16 cellular contexts compared by ENCODE assay signal in the genomic region with DNA sequence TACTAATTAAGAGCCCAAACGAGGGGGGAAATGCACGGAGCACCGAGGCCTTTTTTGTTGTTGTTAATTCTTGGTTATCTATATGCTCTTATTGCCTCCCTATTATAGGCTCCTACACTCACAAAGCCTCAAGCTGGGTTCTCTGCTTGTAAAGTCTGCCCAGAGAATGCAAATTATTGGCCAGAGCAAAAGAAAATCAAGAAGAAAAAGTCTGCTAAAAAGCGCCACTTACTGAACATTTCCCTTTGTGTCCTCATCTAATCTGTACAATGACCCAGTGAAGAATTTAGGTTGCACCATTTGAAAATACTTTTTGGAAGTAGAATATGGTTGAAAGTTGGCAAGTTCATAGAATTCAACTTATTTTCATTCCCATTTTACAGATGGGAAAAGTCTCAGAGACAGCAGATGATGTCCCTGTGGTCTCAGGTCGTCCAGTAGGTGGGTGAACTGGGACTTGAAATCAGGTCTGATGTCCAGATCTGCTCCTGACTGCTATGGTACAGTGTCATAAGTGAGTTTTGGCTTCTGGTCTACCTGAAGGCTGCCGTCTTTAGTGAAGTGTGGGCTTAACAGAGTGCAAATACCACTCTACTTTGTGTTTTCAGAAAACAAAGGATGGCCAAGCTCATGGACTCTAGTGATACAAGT. TPM values are rescaled to one million over a fixed set of nuclear protein-coding genes. Genes with fewer than 3 reads are reported as not detected.
A peak's percentile ranks its signal among the peaks of the same experiment; 100 is the strongest.
DNase-seq lines count a peak whose midpoint lies in the region; TF ChIP-seq lines count a peak whose summit lies in the region.
"Had no signal": no experiment of that assay in that cellular context is flagged by ENCODE, and none has a peak within 500 bp of the region (broad histone marks: within the 10 kb centered on the region; RNA-seq: fewer than 3 reads in every experiment).

No MANE protein-coding gene starts in this region.

- H3K27me3 ChIP-seq in ACC112 (ENCODE audit: insufficient read depth, low read length) (no peaks in the 10 kb centered on the region), ascending aorta (no peaks in the 10 kb centered on the region), skeletal muscle satellite cell (ENCODE audit: control insufficient read depth, insufficient read depth, low read length) (no peaks in the 10 kb centered on the region)

- H3K27me3 Mint-ChIP-seq in glutamatergic neuron (ENCODE audit: unreplicated experiment) = peaks cover 7% of the 10 kb centered on the region

- H3K9me3 ChIP-seq in ascending aorta = no peaks in the 10 kb centered on the region
- no peaks in the 10 kb centered on the region for H3K9me3 ChIP-seq in skeletal muscle satellite cell (replicated peaks; ENCODE audit: low read length)

- peaks cover 39% of the 10 kb centered on the region for H3K4me1 ChIP-seq in ACC112 (ENCODE audit: control insufficient read depth, insufficient read depth, low read length, unreplicated experiment)
- H3K4me1 ChIP-seq in ascending aorta = peaks cover 0 to 27% of the 10 kb centered on the region in 2 donors
- H3K4me1 ChIP-seq in skeletal muscle satellite cell (ENCODE audit: control insufficient read depth, insufficient read depth, low read length) = peaks cover 56% of the 10 kb centered on the region

- H3K4me2 ChIP-seq in skeletal muscle satellite cell (ENCODE audit: low read length) = peak overlapping the region; percentile 73

- H3K4me3 Mint-ChIP-seq in glutamatergic neuron (ENCODE audit: unreplicated experiment) = peak overlapping the region; percentile 25

- H3K36me3 ChIP-seq in ACC112 (ENCODE audit: insufficient read depth, low read length) (no peaks in the 10 kb centered on the region), ascending aorta (no peaks in the 10 kb centered on the region), skeletal muscle satellite cell (ENCODE audit: insufficient read depth, low read length) (peaks cover 3% of the 10 kb centered on the region)

- no peaks in the 10 kb centered on the region for H3K36me3 Mint-ChIP-seq in glutamatergic neuron (ENCODE audit: unreplicated experiment)

- H3K27ac ChIP-seq in ACC112 (ENCODE audit: low read depth, low read length) = no peak overlapping the region
- H3K27ac ChIP-seq in ascending aorta = peak overlapping the region; percentile 92 to 95

- no peaks in the 10 kb centered on the region for H3K9me3 Mint-ChIP-seq in glutamatergic neuron (ENCODE audit: unreplicated experiment)
- H3K9me3 Mint-ChIP-seq: activated CD8-positive, alpha-beta T cell treated with anti-CD3 and anti-CD28 coated beads for 36 hours; activated T-helper 1 cell treated with anti-CD3 and anti-CD28 coated beads, Interleukin-12 subunit alpha, Interleukin-12 subunit beta, Interleukin-2, Interleukin-4 antibody, amounts not matched to agents 30 ng/mL and 10 ng/mL and 1 ng/mL, durations not matched to agents 14 hours and 24 hours and 36 hours had no signal

- H3K27ac Mint-ChIP-seq in glutamatergic neuron (ENCODE audit: unreplicated experiment) = no peak overlapping the region
- H3K27ac Mint-ChIP-seq: activated CD8-positive, alpha-beta T cell treated with anti-CD3 and anti-CD28 coated beads for 36 hours; activated T-helper 1 cell treated with anti-CD3 and anti-CD28 coated beads, Interleukin-12 subunit alpha, Interleukin-12 subunit beta, Interleukin-2, Interleukin-4 antibody, amounts not matched to agents 30 ng/mL and 10 ng/mL and 1 ng/mL, durations not matched to agents 14 hours and 24 hours and 36 hours had no signal

- no peak for TF ChIP-seq CTCF in ascending aorta (IDR thresholded peaks at IDR 0.05)
- no peak for TF ChIP-seq CTCF in glutamatergic neuron (IDR thresholded peaks at IDR 0.05; ENCODE audit: partially characterized antibody, unreplicated experiment)

- intact Hi-C loops in ascending aorta (cut with DNase I) = loop anchor here (2.0 to 10.0 kb wide), 3 partner anchors 19 to 741 kb away; a partner anchor contains a TSS

- peak overlapping the region; percentile 97 for H2AFZ ChIP-seq in ACC112 (ENCODE audit: low read length, unreplicated experiment)

- no peaks in the 10 kb centered on the region for H3K4me1 Mint-ChIP-seq in glutamatergic neuron (ENCODE audit: low read depth, unreplicated experiment)

- H3K9ac ChIP-seq in skeletal muscle satellite cell (ENCODE audit: low read depth, low read length) = peak overlapping the region; percentile 81

- H3K4me3 ChIP-seq in ACC112 (ENCODE audit: low read depth, low read length) = peak overlapping the region; percentile 97
- H3K4me3 ChIP-seq in ascending aorta = peak overlapping the region; percentile 67 to 92
- H3K4me3 ChIP-seq in skeletal muscle satellite cell (ENCODE audit: low read length) = peak overlapping the region; percentile 87

- H3K79me2 ChIP-seq in ACC112 (ENCODE audit: control insufficient read depth, insufficient read depth, low read length, unreplicated experiment) = peaks cover 32% of the 10 kb centered on the region

- DNase-seq in ascending aorta (ENCODE audit: low spot score in 2 of 2) = no peak
- no peak for DNase-seq in glutamatergic neuron
- DNase-seq in GDM1 (lab: John Stamatoyannopoulos, UW) = no peak
- no peak for DNase-seq in amniotic stem cell (lab: John Stamatoyannopoulos, UW)
- DNase-seq in NCI-H524 (lab: John Stamatoyannopoulos, UW) = no peak
- no peak for DNase-seq in stimulated activated CD8-positive, alpha-beta memory T cell treated with anti-CD3 and anti-CD28 coated beads, Interleukin-4, amount 100 ng/mL, for 48 hours
- DNase-seq: COR-L47; EL; KG1; NCI-H1092; NCI-H2107; stimulated activated naive CD8-positive, alpha-beta T cell treated with anti-CD3 and anti-CD28 coated beads, Interleukin-15, Interleukin-2, amounts not matched to agents 100 U/mL and 50 U/mL, for 24 hours had no signal

RNA-seq across cellular contexts. Expression of a gene that starts 1.1 kb away (rescaled TPM):
- 2.6 TPM for total RNA-seq in ascending aorta
- total RNA-seq in glutamatergic neuron (ENCODE audit: unreplicated experiment) = not detected
- 20.5 and 28.4 TPM in 2 replicates for total RNA-seq in skeletal muscle satellite cell (2012; rRNA removed)
